Comparison of ENCODE assay signal across 2 cellular contexts in genomic region chr5:76667495-76667894, GRCh38.
TF ChIP-seq lines count a peak whose summit lies in the region.

No MANE protein-coding gene starts in this region.

TF ChIP-seq in IMR-90, 13 proteins besides CTCF, POLR2A, EP300 and RAD21:
- TF ChIP-seq RFX5 (IDR thresholded peaks at IDR 0.05; ENCODE audit: low read depth, low read length), result no peak

TF ChIP-seq in H1, 55 proteins besides CTCF, POLR2A, EP300 and RAD21:
- TF ChIP-seq MAFK (IDR thresholded peaks at IDR 0.05; ENCODE audit: low read depth, low read length), result no peak
- no peak for TF ChIP-seq CTBP2 (IDR thresholded peaks at IDR 0.05; ENCODE audit: borderline replicate concordance, insufficient read depth, insufficient read length, low read length)
- TF ChIP-seq SIRT6 (IDR thresholded peaks at IDR 0.05; ENCODE audit: low read length), result no peak
- TF ChIP-seq RNF2 (IDR thresholded peaks at IDR 0.05; ENCODE audit: borderline replicate concordance, low read depth, low read length, missing control alignments, poor library complexity, severe bottlenecking), result no peak
- no peak for TF ChIP-seq CBX5 (IDR thresholded peaks at IDR 0.05; ENCODE audit: low read depth, low read length)
- no peak for TF ChIP-seq GABPA (IDR thresholded peaks at IDR 0.05; ENCODE audit: borderline replicate concordance, insufficient read depth, low read length)
- TF ChIP-seq CBX8 (IDR thresholded peaks at IDR 0.05; ENCODE audit: borderline replicate concordance, low read depth, low read length), result no peak
- no peak for TF ChIP-seq MAX (IDR thresholded peaks at IDR 0.05)
- TF ChIP-seq ZNF274 (IDR thresholded peaks at IDR 0.05; ENCODE audit: borderline replicate concordance, extremely low read depth, low read length), result no peak
- no peak for TF ChIP-seq TCF12 (IDR thresholded peaks at IDR 0.05; ENCODE audit: low read depth, low read length)
- no peak for TF ChIP-seq FOSL1 (IDR thresholded peaks at IDR 0.05; ENCODE audit: insufficient read depth, low read depth, low read length)
- no peak for TF ChIP-seq BACH1 (IDR thresholded peaks at IDR 0.05; ENCODE audit: low read length)
- no peak for TF ChIP-seq SP4 (IDR thresholded peaks at IDR 0.05; ENCODE audit: low read length)
